In genomic region chr17:28744104-28744801, GRCh38 we compare ENCODE assay signal across 8 cellular contexts. TPM values are rescaled to one million over a fixed set of nuclear protein-coding genes. Genes with fewer than 3 reads are reported as not detected.
DNase-seq lines count a peak whose midpoint lies in the region; ATAC-seq and TF ChIP-seq lines count a peak whose summit lies in the region.

No MANE protein-coding gene starts in this region.

- peak overlapping the region; percentile 90 for H3K4me3 Mint-ChIP-seq in T-helper 1 cell treated with Interleukin-12 subunit alpha and Interleukin-12 subunit beta and Interleukin-4 antibody, amounts not matched to agents 30 μg/mL and 1 μg/mL, for 36 hours

- H3K9me3 Mint-ChIP-seq in T-helper 1 cell treated with Interleukin-12 subunit alpha and Interleukin-12 subunit beta and Interleukin-4 antibody, amounts not matched to agents 30 μg/mL and 1 μg/mL, for 36 hours: no peaks in the 10 kb centered on the region

- H3K27ac Mint-ChIP-seq in T-helper 1 cell treated with Interleukin-12 subunit alpha and Interleukin-12 subunit beta and Interleukin-4 antibody, amounts not matched to agents 30 μg/mL and 1 μg/mL, for 36 hours: peak overlapping the region; percentile 87

- H3K36me3 ChIP-seq in skeletal muscle tissue (ENCODE audit: control insufficient read depth in 3 of 3, insufficient read depth in 3 of 3, low read length in 3 of 3): peaks cover 0 to 7% (median 0%) of the 10 kb centered on the region in 3 donors

- H3K27me3 ChIP-seq in skeletal muscle tissue (ENCODE audit: control insufficient read depth in 3 of 3, insufficient read depth in 3 of 3, low read length in 3 of 3): peaks cover 0 to 12% (median 6%) of the 10 kb centered on the region in 3 donors

- TF ChIP-seq CTCF in astrocyte of the cerebellum (IDR thresholded peaks at IDR 0.05; ENCODE audit: low read depth, low read length, missing control alignments): no peak

- H3K27ac ChIP-seq in skeletal muscle tissue (ENCODE audit: low read depth, low read length): peak overlapping the region; percentile 74

- no peaks in the 10 kb centered on the region for H3K9me3 ChIP-seq in skeletal muscle tissue (ENCODE audit: control insufficient read depth in 3 of 3, low read length in 3 of 3)

- H3K4me1 Mint-ChIP-seq in T-helper 1 cell treated with Interleukin-12 subunit alpha and Interleukin-12 subunit beta and Interleukin-4 antibody, amounts not matched to agents 30 μg/mL and 1 μg/mL, for 36 hours (ENCODE audit: low read depth): peaks cover 24% of the 10 kb centered on the region

- H3K36me3 Mint-ChIP-seq in T-helper 1 cell treated with Interleukin-12 subunit alpha and Interleukin-12 subunit beta and Interleukin-4 antibody, amounts not matched to agents 30 μg/mL and 1 μg/mL, for 36 hours (ENCODE audit: low read depth): peaks cover 8% of the 10 kb centered on the region

- peaks cover 31 to 42% (median 36%) of the 10 kb centered on the region in 3 donors for H3K4me1 ChIP-seq in skeletal muscle tissue (ENCODE audit: control insufficient read depth in 3 of 3, insufficient read depth in 3 of 3, low read length in 3 of 3)

- H3K27me3 Mint-ChIP-seq in T-helper 1 cell treated with Interleukin-12 subunit alpha and Interleukin-12 subunit beta and Interleukin-4 antibody, amounts not matched to agents 30 μg/mL and 1 μg/mL, for 36 hours (ENCODE audit: low read depth): no peaks in the 10 kb centered on the region

- DNase-seq in NCI-H1417 (lab: John Stamatoyannopoulos, UW): peak; percentile 22 to 74 (median 67)
- DNase-seq in NCI-H1417 treated with DMSO at 0.1 percent for 48 hours (lab: John Stamatoyannopoulos, UW): no peak
- DNase-seq in astrocyte of the cerebellum (ENCODE audit: low read depth): no peak
- no peak for DNase-seq in mesenteric fat pad (ENCODE audit: low spot score)

- H3K9ac ChIP-seq in skeletal muscle tissue (ENCODE audit: low read depth in 1 of 3, low read length in 3 of 3): peak overlapping the region; percentile 68 to 71 (median 69)

- in situ Hi-C loops in astrocyte of the cerebellum (cut with HindIII; ENCODE audit: low sequenced_read_pairs): no loop called here

- H3K4me3 ChIP-seq in astrocyte of the cerebellum (ENCODE audit: low read depth, low read length) (peak overlapping the region; percentile 65), iPS-11a (ENCODE audit: low read depth, low read length) (peak overlapping the region; percentile 96), skeletal muscle tissue (ENCODE audit: low read length in 3 of 3) (peak overlapping the region; percentile 65 to 71 (median 68))

- peak; percentile 15 for ATAC-seq in HG03439 (IDR thresholded peaks at IDR 0.05; ENCODE audit: unreplicated experiment)

RNA-seq across cellular contexts. Expression of gene TRAF4, which starts 0.4 kb away (rescaled TPM):
- 26.1 TPM for total RNA-seq in skeletal muscle tissue
- total RNA-seq in mesenteric fat pad: 17.5 TPM

RNA-seq across cellular contexts. Expression of gene NEK8, which starts 15.7 kb away (rescaled TPM):
- total RNA-seq in skeletal muscle tissue (0.52 TPM), mesenteric fat pad (2.3 TPM)

RNA-seq across cellular contexts. Expression of gene TLCD1, which starts 18.2 kb away (rescaled TPM):
- total RNA-seq in skeletal muscle tissue (1.6 TPM), mesenteric fat pad (3.4 TPM)

RNA-seq across cellular contexts. Expression of gene RPL23A, which starts 24.5 kb away (rescaled TPM):
- 880 TPM for total RNA-seq in skeletal muscle tissue
- total RNA-seq in mesenteric fat pad: 1,078 TPM

RNA-seq across cellular contexts. Expression of gene RAB34, which starts 26.6 kb away (rescaled TPM):
- total RNA-seq in skeletal muscle tissue (44.9 TPM), mesenteric fat pad (43.3 TPM)

Comparison
In these comparisons a context has a peak if more than half of its experiments do, and no peak if none do; other contexts are left out.
1. DNase-seq: peak in NCI-H1417 (3 of 3); none in NCI-H1417 treated with DMSO at 0.1 percent for 48 hours (single experiment), astrocyte of the cerebellum (single experiment) and mesenteric fat pad (single experiment).
2. Peak in every context shown above with its lines, with median percentiles within 50 percentile points of each other: H3K4me3 ChIP-seq.